Comparison of ENCODE assay signal across 18 cellular contexts in the genomic region with DNA sequence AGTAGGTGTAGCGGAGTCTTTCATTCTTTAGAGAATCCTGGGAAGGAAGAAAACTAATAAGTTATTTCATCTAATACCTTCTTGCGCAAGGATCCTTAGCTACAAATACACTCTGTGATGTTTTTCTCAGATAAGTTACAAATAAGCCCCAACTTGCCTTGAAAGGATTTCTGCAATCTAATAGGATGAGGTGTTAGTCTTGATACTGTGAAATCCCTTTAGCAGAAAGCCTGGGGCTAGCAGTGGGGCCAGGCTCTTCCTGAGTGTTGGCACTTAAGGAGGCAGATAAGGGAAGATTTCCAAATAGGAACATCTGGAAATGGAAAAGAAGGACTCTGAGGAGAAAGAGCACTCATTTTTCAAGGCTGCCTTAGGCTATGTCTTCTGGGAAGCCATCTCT.
"Had no signal": no experiment of that assay in that cellular context is flagged by ENCODE, and none has a peak within 500 bp of the region (broad histone marks: within the 10 kb centered on the region; RNA-seq: fewer than 3 reads in every experiment).

No MANE protein-coding gene starts in this region.

- ATAC-seq: activated T-cell treated with anti-CD3 and anti-CD28 coated beads, Interleukin-2, amount 50 U/mL, for 4 hours; heart right ventricle; left lobe of liver; lower lobe of right lung; natural killer cell; SK-N-SH treated with all-trans-retinoic acid at 6 μM for 48 hours; stimulated activated naive B cell treated with anti-CD40 and anti-IgM and Interleukin-4, amounts not matched to agents 10 μg/mL and 1 μg/mL and 100 μg/mL, for 72 hours had no signal

- DNase-seq: activated CD4-positive, alpha-beta T cell treated with anti-CD3 and anti-CD28 coated beads for 1 hour; activated CD4-positive, alpha-beta T cell treated with anti-CD3 and anti-CD28 coated beads, Interleukin-2, amount 50 U/mL, for 1 hour; activated naive CD4-positive, alpha-beta T cell; activated T-cell treated with anti-CD3 and anti-CD28 coated beads, Interleukin-2, amount 50 U/mL, for 4 hours; effector CD8-positive, alpha-beta T cell; esophagus squamous epithelium; heart right ventricle; lower lobe of right lung; natural killer cell; stimulated activated CD4-positive, alpha-beta T cell treated with anti-CD3 and anti-CD28 coated beads, Interleukin-2, amount 100 ng/mL, for 48 hours; stimulated activated CD8-positive, alpha-beta memory T cell treated with anti-CD3 and anti-CD28 coated beads, Interleukin-4, amount 100 ng/mL, for 48 hours; stimulated activated naive B cell treated with anti-CD40 and anti-IgM and Interleukin-4, amounts not matched to agents 10 μg/mL and 1 μg/mL and 100 μg/mL, for 72 hours; upper lobe of left lung had no signal

- H3K27me3 ChIP-seq: esophagus squamous epithelium, heart right ventricle, upper lobe of left lung had no signal

- FAIRE-seq: endothelial cell of umbilical vein had no signal

- H3K4me3 ChIP-seq: esophagus squamous epithelium, heart right ventricle, lower lobe of right lung, thoracic aorta, upper lobe of left lung had no signal

- H3K4me1 ChIP-seq: esophagus squamous epithelium, lower lobe of right lung, upper lobe of left lung had no signal

- H3K27ac ChIP-seq: esophagus squamous epithelium, heart right ventricle, lower lobe of right lung, thoracic aorta, upper lobe of left lung, VCaP had no signal

- H3K9me3 ChIP-seq: esophagus squamous epithelium, heart right ventricle, lower lobe of right lung, thoracic aorta, upper lobe of left lung had no signal

- H3K36me3 ChIP-seq: esophagus squamous epithelium, heart right ventricle, lower lobe of right lung, thoracic aorta, upper lobe of left lung had no signal
